ENCODE assay signal across 17 cellular contexts in genomic region chr13:84139561-84140158, GRCh38.
DNase-seq lines count a peak whose midpoint lies in the region; ATAC-seq, FAIRE-seq and TF ChIP-seq lines count a peak whose summit lies in the region.
"Had no signal": no experiment of that assay in that cellular context is flagged by ENCODE, and none has a peak within 500 bp of the region (broad histone marks: within the 10 kb centered on the region; RNA-seq: fewer than 3 reads in every experiment).

No MANE protein-coding gene starts in this region.

- no peaks in the 10 kb centered on the region for H3K36me3 ChIP-seq in H1 (ENCODE audit: control insufficient read depth in 2 of 4, insufficient read depth in 4 of 4, low read length in 3 of 4)
- H3K36me3 ChIP-seq in neural progenitor cell = no peaks in the 10 kb centered on the region
- no peaks in the 10 kb centered on the region for H3K36me3 ChIP-seq in aorta (ENCODE audit: control insufficient read depth in 1 of 2, insufficient read depth in 2 of 2, low read length in 1 of 2)
- H3K36me3 ChIP-seq: BLaER1 had no signal

- H3K23me2 ChIP-seq in H1 (ENCODE audit: low read depth, low read length) = no peaks in the 10 kb centered on the region

- H3K4me3 ChIP-seq in H1 (ENCODE audit: extremely low read depth in 1 of 4, insufficient read depth in 2 of 4, low read depth in 3 of 4, low read length in 4 of 4) = no peak overlapping the region
- no peak overlapping the region for H3K4me3 ChIP-seq in neural progenitor cell
- no peak overlapping the region for H3K4me3 ChIP-seq in aorta (ENCODE audit: low read length in 2 of 2)
- H3K4me3 ChIP-seq: BLaER1 had no signal

- H3K27me3 Mint-ChIP-seq in neural progenitor cell (ENCODE audit: insufficient read depth, low read depth) = no peaks in the 10 kb centered on the region
- H3K27me3 Mint-ChIP-seq: IgD-negative memory B cell had no signal

- no peak overlapping the region for H3K23ac ChIP-seq in H1 (ENCODE audit: insufficient read length)

- no peak overlapping the region for H3K14ac ChIP-seq in H1 (ENCODE audit: insufficient read length)

- H4K91ac ChIP-seq in H1 (replicated peaks; ENCODE audit: insufficient read length, low read length) = no peak overlapping the region

- ATAC-seq in aorta (ENCODE audit: low FRiP score) = no peak
- ATAC-seq: HCT116 had no signal

- H3F3A ChIP-seq in neural progenitor cell (ENCODE audit: low read depth) = no peaks in the 10 kb centered on the region

- H3K9me3 ChIP-seq in H1 (ENCODE audit: insufficient read depth in 2 of 2, low read depth in 1 of 2, low read length in 1 of 2) = no peaks in the 10 kb centered on the region
- H3K9me3 ChIP-seq in neural progenitor cell (ENCODE audit: low read depth) = no peaks in the 10 kb centered on the region
- H3K9me3 ChIP-seq in aorta (ENCODE audit: control insufficient read depth, low read length) = no peaks in the 10 kb centered on the region
- H3K9me3 ChIP-seq: BLaER1 had no signal

- no peak overlapping the region for H2BK15ac ChIP-seq in H1 (ENCODE audit: low read length)

- H3K18ac ChIP-seq in H1 (ENCODE audit: extremely low read depth, low read length) = no peak overlapping the region

- FAIRE-seq in H1 (lab: Jason Lieb, UNC) = no peak
- FAIRE-seq: GM18507 had no signal

- intact Hi-C loops in aorta (cut with DNase I) = no loop called here

- 0 out of 2 replicates have a peak overlapping the region, but pooled peaks have one; percentile 25 for H2BK20ac ChIP-seq in H1 (ENCODE audit: low read length)

- DNase-seq in DMS 273 (lab: John Stamatoyannopoulos, UW; ENCODE audit: unreplicated experiment) (peak; percentile 18), DMS 273 treated with DMSO at 0.1 percent for 48 hours (lab: John Stamatoyannopoulos, UW) (no peak), NCI-H1105 (lab: John Stamatoyannopoulos, UW) (peak; percentile 8), H1 (ENCODE audit: low read depth in 1 of 2, low spot score in 2 of 2) (no peak), neural progenitor cell (ENCODE audit: low spot score) (no peak), putamen (ENCODE audit: low spot score) (no peak), aorta (no peak), NCI-H146 treated with DMSO at 0.1 percent for 48 hours (lab: John Stamatoyannopoulos, UW; ENCODE audit: unreplicated experiment) (no peak)
- DNase-seq: NCI-H146, NCI-H2107, NCI-H446 treated with DMSO at 0.1 percent for 48 hours, SHP77 treated with DMSO at 0.1 percent for 48 hours had no signal

- no peak overlapping the region for H3K56ac ChIP-seq in H1 (replicated peaks; ENCODE audit: insufficient read length, low read depth, low read length)

- H2AFZ ChIP-seq in H1 (ENCODE audit: low read length) (peak overlapping the region; percentile 70; the same call in 1 of the 2 replicates), neural progenitor cell (replicated peaks) (no peak overlapping the region)

- no peak overlapping the region for H4K8ac ChIP-seq in H1 (ENCODE audit: extremely low read depth, insufficient read depth, low read length)

- no peak overlapping the region for H3K4ac ChIP-seq in H1 (replicated peaks; ENCODE audit: insufficient read length, low read depth, low read length)

- H3K27ac ChIP-seq in H1 (ENCODE audit: low read depth, low read length) = no peak overlapping the region
- no peak overlapping the region for H3K27ac ChIP-seq in neural progenitor cell
- H3K27ac ChIP-seq in aorta (ENCODE audit: low read depth in 1 of 2, low read length in 2 of 2) = no peak overlapping the region
- H3K27ac ChIP-seq: 22Rv1, BLaER1 had no signal

- no peaks in the 10 kb centered on the region for H3K36me3 Mint-ChIP-seq in neural progenitor cell
- H3K36me3 Mint-ChIP-seq: IgD-negative memory B cell had no signal

- no peaks in the 10 kb centered on the region for H4K20me1 ChIP-seq in H1 (replicated peaks in 1 of 2; ENCODE audit: control insufficient read depth in 1 of 2, insufficient read depth in 2 of 2, low read length in 2 of 2)
- H4K20me1 ChIP-seq in neural progenitor cell (ENCODE audit: low read depth) = no peaks in the 10 kb centered on the region
- H4K20me1 ChIP-seq: BLaER1 had no signal

- H3K27ac Mint-ChIP-seq in neural progenitor cell = peak overlapping the region; percentile 0

- H3K9ac ChIP-seq in H1 (replicated peaks in 1 of 4; ENCODE audit: extremely low read depth in 1 of 4, low read depth in 3 of 4, low read length in 3 of 4) = no peak overlapping the region
- no peak overlapping the region for H3K9ac ChIP-seq in neural progenitor cell
- H3K9ac ChIP-seq: BLaER1 had no signal

- WGBS in H1 (ENCODE audit: extremely low coverage in 1 of 2, insufficient coverage in 1 of 2, insufficient read length in 1 of 2, insufficient replicate concordance in 2 of 2, low coverage in 1 of 2, low lambda C conversion rate in 2 of 2, missing lambda C conversion rate in 1 of 2), 2 experiments = 75% methylated on average over 2 of the region's 2 CpGs; no CpG with 5 or more reads in 1 of the 2 experiments
- 97 to 98% methylated on average over 2 of the region's 2 CpGs for WGBS in aorta, 2 donors

- no peaks in the 10 kb centered on the region for H3K9me3 Mint-ChIP-seq in neural progenitor cell

- no peak overlapping the region for H3K4me3 Mint-ChIP-seq in neural progenitor cell
- H3K4me3 Mint-ChIP-seq: IgD-negative memory B cell had no signal

- CTCF ChIA-PET in H1 (lab: Charles Lee; ENCODE audit: partially characterized antibody) = interaction anchor here (0.5 kb wide), 1 partner anchor 405 kb away, joined by 4 read pairs; no protein-coding TSS in a partner anchor

- POLR2A ChIA-PET in H1 (lab: Charles Lee; ENCODE audit: partially characterized antibody) = no interaction called here

- H2AK5ac ChIP-seq in H1 (ENCODE audit: low read depth, low read length) = no peak overlapping the region

- no peaks in the 10 kb centered on the region for H3K79me1 ChIP-seq in H1 (ENCODE audit: low read depth, low read length)

- H2BK5ac ChIP-seq in H1 (ENCODE audit: low read depth, low read length) = no peak overlapping the region

- peak overlapping the region; percentile 4 for H4K5ac ChIP-seq in H1 (ENCODE audit: insufficient read length, low read depth, low read length)

- no peak for TF ChIP-seq RAD21 in H1 (IDR thresholded peaks at IDR 0.05 in 1 of 2, conservative IDR thresholded peaks at IDR 0.05 in 1 of 2; ENCODE audit: low read depth in 2 of 2, low read length in 2 of 2)

- peaks cover 16% of the 10 kb centered on the region for H3K4me1 Mint-ChIP-seq in neural progenitor cell

- H3K4me1 ChIP-seq in H1 (replicated peaks in 1 of 4; ENCODE audit: control insufficient read depth in 3 of 4, insufficient read depth in 4 of 4, low read length in 3 of 4) (0 out of 7 replicates have a peak, but pooled peaks cover 0 to 3% (median 1%) of the 10 kb centered on the region in 4 experiments), neural progenitor cell (peaks cover 9% of the 10 kb centered on the region), aorta (ENCODE audit: control insufficient read depth in 1 of 2, insufficient read depth in 2 of 2, low read length in 2 of 2) (no peaks in the 10 kb centered on the region)

- no peak overlapping the region for H2BK12ac ChIP-seq in H1 (ENCODE audit: low read depth, low read length)

- H3K79me2 ChIP-seq in H1 (ENCODE audit: control insufficient read depth in 1 of 2, insufficient read depth in 2 of 2, low read length in 2 of 2) (no peaks in the 10 kb centered on the region), neural progenitor cell (ENCODE audit: low read depth) (no peaks in the 10 kb centered on the region)

- TF ChIP-seq POLR2A in H1 (IDR thresholded peaks at IDR 0.05; ENCODE audit: control extremely low read depth in 1 of 2, low read depth in 2 of 2, low read length in 2 of 2) = no peak

- TF ChIP-seq CTCF in H1 (IDR thresholded peaks at IDR 0.05; ENCODE audit: control extremely low read depth in 1 of 3, insufficient read depth in 1 of 3, low read depth in 1 of 3, low read length in 3 of 3) = no peak
- TF ChIP-seq CTCF in neural progenitor cell (IDR thresholded peaks at IDR 0.05) = no peak

- TF ChIP-seq EP300 in H1 (IDR thresholded peaks at IDR 0.05; ENCODE audit: borderline replicate concordance in 1 of 2, low read depth in 2 of 2, low read length in 2 of 2) = no peak

- H2BK120ac ChIP-seq in H1 (replicated peaks; ENCODE audit: low read depth, low read length) = peak overlapping the region; percentile 86

- H3K27me3 ChIP-seq in H1 (replicated peaks in 1 of 4; ENCODE audit: control insufficient read depth in 3 of 4, extremely low read depth in 1 of 4, insufficient read depth in 3 of 4, low read length in 3 of 4) (no peaks in the 10 kb centered on the region), neural progenitor cell (no peaks in the 10 kb centered on the region), aorta (ENCODE audit: control insufficient read depth in 1 of 2, insufficient read depth in 2 of 2, low read length in 1 of 2) (no peaks in the 10 kb centered on the region)
- H3K27me3 ChIP-seq: BLaER1 had no signal

- H3K4me2 ChIP-seq in H1 (ENCODE audit: insufficient read depth in 1 of 2, low read depth in 2 of 2, low read length in 2 of 2) = no peak overlapping the region; a peak in 1 of 4 replicates
- H3K4me2 ChIP-seq in neural progenitor cell = peak overlapping the region; percentile 1
- H3K4me2 ChIP-seq: BLaER1 had no signal

TF ChIP-seq in H1, 55 proteins besides CTCF, POLR2A, EP300 and RAD21:
- TF ChIP-seq, protein P1, sequence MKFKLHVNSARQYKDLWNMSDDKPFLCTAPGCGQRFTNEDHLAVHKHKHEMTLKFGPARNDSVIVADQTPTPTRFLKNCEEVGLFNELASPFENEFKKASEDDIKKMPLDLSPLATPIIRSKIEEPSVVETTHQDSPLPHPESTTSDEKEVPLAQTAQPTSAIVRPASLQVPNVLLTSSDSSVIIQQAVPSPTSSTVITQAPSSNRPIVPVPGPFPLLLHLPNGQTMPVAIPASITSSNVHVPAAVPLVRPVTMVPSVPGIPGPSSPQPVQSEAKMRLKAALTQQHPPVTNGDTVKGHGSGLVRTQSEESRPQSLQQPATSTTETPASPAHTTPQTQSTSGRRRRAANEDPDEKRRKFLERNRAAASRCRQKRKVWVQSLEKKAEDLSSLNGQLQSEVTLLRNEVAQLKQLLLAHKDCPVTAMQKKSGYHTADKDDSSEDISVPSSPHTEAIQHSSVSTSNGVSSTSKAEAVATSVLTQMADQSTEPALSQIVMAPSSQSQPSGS (IDR thresholded peaks at IDR 0.05; ENCODE audit: low read length) = no peak
- TF ChIP-seq CTBP2 (IDR thresholded peaks at IDR 0.05; ENCODE audit: borderline replicate concordance, insufficient read depth, insufficient read length, low read length) = no peak
- no peak for TF ChIP-seq EZH2 (IDR thresholded peaks at IDR 0.05; ENCODE audit: low read depth, low read length, severe bottlenecking)
TF ChIP-seq in H1: peak in this region for 0.

Comparison
In these comparisons a context has a peak if more than half of its experiments do, and no peak if none do; other contexts are left out.
1. DNase-seq: peak in DMS 273 (single experiment) and NCI-H1105 (single experiment); none in DMS 273 treated with DMSO at 0.1 percent for 48 hours (single experiment), H1 (0 of 2), neural progenitor cell (single experiment), putamen (single experiment), aorta (0 of 2) and NCI-H146 treated with DMSO at 0.1 percent for 48 hours (single experiment).